23 cellular contexts compared by ENCODE assay signal in genomic region chr10:88557659-88558058, GRCh38. TPM values are rescaled to one million over a fixed set of nuclear protein-coding genes. Genes with fewer than 3 reads are reported as not detected.
DNase-seq lines count a peak whose midpoint lies in the region; ATAC-seq and TF ChIP-seq lines count a peak whose summit lies in the region.
"Had no signal": no experiment of that assay in that cellular context is flagged by ENCODE, and none has a peak within 500 bp of the region (broad histone marks: within the 10 kb centered on the region; RNA-seq: fewer than 3 reads in every experiment).

No MANE protein-coding gene starts in this region.

- H3K27ac ChIP-seq in osteoblast (ENCODE audit: low read depth, low read length) (peak overlapping the region; percentile 76), Peyer's patch (no peak overlapping the region), aorta (ENCODE audit: low read depth in 1 of 2, low read length in 2 of 2) (no peak overlapping the region)
- H3K27ac ChIP-seq: right atrium auricular region, testis had no signal

- H3K27me3 ChIP-seq in osteoblast (ENCODE audit: insufficient read depth, low read length) = no peaks in the 10 kb centered on the region
- H3K27me3 ChIP-seq in Peyer's patch = no peaks in the 10 kb centered on the region
- H3K27me3 ChIP-seq in aorta (ENCODE audit: control insufficient read depth in 1 of 2, insufficient read depth in 2 of 2, low read length in 1 of 2) = no peaks in the 10 kb centered on the region
- H3K27me3 ChIP-seq: right atrium auricular region, testis had no signal

- intact Hi-C loops in aorta (cut with DNase I) = loop anchor here in 1 of 2 donors (5.0 to 10.0 kb wide), 2 partner anchors 393 to 710 kb away; no protein-coding TSS in a partner anchor

- no peak for TF ChIP-seq RAD21 in Ishikawa (IDR thresholded peaks at IDR 0.05; ENCODE audit: low read depth)

- H3K9me3 ChIP-seq in osteoblast (ENCODE audit: low read depth, low read length) (no peaks in the 10 kb centered on the region), Peyer's patch (no peaks in the 10 kb centered on the region), aorta (ENCODE audit: control insufficient read depth, low read length) (no peaks in the 10 kb centered on the region)
- H3K9me3 ChIP-seq: right atrium auricular region, testis had no signal

- H3K79me2 ChIP-seq in osteoblast (ENCODE audit: insufficient read depth, low read length) = no peaks in the 10 kb centered on the region

- DNase-seq in EH (ENCODE audit: low read depth) = peak; percentile 60
- peak; percentile 57 to 63 for DNase-seq in cardiac fibroblast (ENCODE audit: low read depth in 2 of 2)
- DNase-seq in osteoblast (ENCODE audit: insufficient read length, low spot score, missing footprints) = peak; percentile 42
- no peak for DNase-seq in NOMO-1 treated with DMSO at 0.1 percent for 48 hours (lab: John Stamatoyannopoulos, UW; ENCODE audit: unreplicated experiment)
- no peak for DNase-seq in Peyer's patch
- no peak for DNase-seq in aorta
- DNase-seq: activated CD4-positive, alpha-beta T cell treated with anti-CD3 and anti-CD28 coated beads for 36 hours; activated CD8-positive, alpha-beta memory T cell treated with anti-CD3 and anti-CD28 coated beads, Interleukin-2, amount 50 U/mL, for 4 hours; activated gamma-delta T cell treated with Interleukin-2 at 50 U/mL for 16 hours; C1 segment of cervical spinal cord; effector memory CD8-positive, alpha-beta T cell; immature natural killer cell; NCI-H1048; NK-92 treated with Interleukin-12 subunit alpha and Interleukin-12 subunit beta, amount 100 ng/mL, for 24 hours; SIG-M5; stimulated activated CD4-positive, alpha-beta T cell treated with anti-CD3 and anti-CD28 coated beads, Interleukin-2, amount 100 ng/mL, for 48 hours; stimulated activated CD8-positive, alpha-beta memory T cell treated with anti-CD3 and anti-CD28 coated beads, Interleukin-4, amount 100 ng/mL, for 48 hours; T-helper 9 cell; testis had no signal

- H3K4me3 ChIP-seq in cardiac fibroblast (replicated peaks in 1 of 2; ENCODE audit: low read depth in 2 of 2, low read length in 2 of 2) (no peak overlapping the region), osteoblast (ENCODE audit: insufficient read depth, low read length) (no peak overlapping the region), Peyer's patch (no peak overlapping the region), aorta (ENCODE audit: low read length in 2 of 2) (no peak overlapping the region)
- H3K4me3 ChIP-seq: right atrium auricular region, testis had no signal

- no peak for TF ChIP-seq EP300 in Ishikawa (IDR thresholded peaks at IDR 0.05; ENCODE audit: borderline replicate concordance)

- no peak for TF ChIP-seq POLR2A in Peyer's patch (IDR thresholded peaks at IDR 0.05)

- 72 to 76% methylated on average over 2 of the region's 2 CpGs for WGBS in aorta, 2 donors

- ATAC-seq in HG03045 (IDR thresholded peaks at IDR 0.05; ENCODE audit: unreplicated experiment) (no peak), aorta (ENCODE audit: low FRiP score) (no peak)
- ATAC-seq: activated CD4-positive, alpha-beta T cell treated with anti-CD3 and anti-CD28 coated beads for 36 hours; effector memory CD8-positive, alpha-beta T cell had no signal

- H3K4me1 ChIP-seq in osteoblast (ENCODE audit: insufficient read depth, low read length) = peaks cover 24% of the 10 kb centered on the region
- no peaks in the 10 kb centered on the region for H3K4me1 ChIP-seq in Peyer's patch
- peaks cover 0 to 2% of the 10 kb centered on the region in 2 donors for H3K4me1 ChIP-seq in aorta (ENCODE audit: control insufficient read depth in 1 of 2, insufficient read depth in 2 of 2, low read length in 2 of 2)
- H3K4me1 ChIP-seq: right atrium auricular region, testis had no signal

- no peaks in the 10 kb centered on the region for H4K20me1 ChIP-seq in osteoblast (ENCODE audit: insufficient read depth, low read length)

- H3K36me3 ChIP-seq in osteoblast (ENCODE audit: insufficient read depth, low read length) = no peaks in the 10 kb centered on the region
- no peaks in the 10 kb centered on the region for H3K36me3 ChIP-seq in Peyer's patch
- H3K36me3 ChIP-seq in aorta (ENCODE audit: control insufficient read depth in 1 of 2, insufficient read depth in 2 of 2, low read length in 1 of 2) = no peaks in the 10 kb centered on the region
- H3K36me3 ChIP-seq: right atrium auricular region had no signal

- peak overlapping the region; percentile 15 for H2AFZ ChIP-seq in osteoblast (ENCODE audit: low read length)

- H3K4me2 ChIP-seq in osteoblast (ENCODE audit: insufficient read depth, low read length) = peak overlapping the region; percentile 33

- TF ChIP-seq CTCF in cardiac fibroblast (IDR thresholded peaks at IDR 0.05; ENCODE audit: low read depth, low read length) (no peak), osteoblast (IDR thresholded peaks at IDR 0.05; ENCODE audit: extremely low read depth, low read depth, low read length) (no peak), Peyer's patch (IDR thresholded peaks at IDR 0.05) (no peak)

TF ChIP-seq in Ishikawa, 13 proteins besides CTCF, POLR2A, EP300 and RAD21:
- TF ChIP-seq NFIC (IDR thresholded peaks at IDR 0.05) (no peak), CEBPB (IDR thresholded peaks at IDR 0.05) (peak; percentile 68)

RNA-seq across cellular contexts. Expression of gene RNLS, which starts 25.5 kb away (rescaled TPM):
- 22.4 and 23.0 TPM in 2 replicates for total RNA-seq in osteoblast
- total RNA-seq in Peyer's patch = 10 to 100 TPM in 3 of 4 donors, 1 to 10 TPM in 1; 4.1 to 29.6 (median 22.6) TPM
- 1 to 10 TPM; 6.1 to 9.4 TPM for total RNA-seq in aorta
- 1 to 10 TPM; 9.6 to 9.7 TPM for polyA plus RNA-seq in aorta

RNA-seq across cellular contexts. Expression of gene LIPJ, which starts 28.9 kb away (rescaled TPM):
- total RNA-seq in osteoblast = under 0.01 TPM in 2 replicates
- total RNA-seq in Peyer's patch = not detected
- under 1 TPM in 1 of 2 donors, not detected in 1; 0.87 TPM for total RNA-seq in aorta
- not detected for polyA plus RNA-seq in aorta
- total RNA-seq: activated CD4-positive, alpha-beta T cell treated with anti-CD3 and anti-CD28 coated beads for 36 hours; H1 had no signal
- polyA plus RNA-seq: H1 had no signal

Comparison
In these comparisons a context has a peak if more than half of its experiments do, and no peak if none do; other contexts are left out.
1. DNase-seq: peak in EH (single experiment), cardiac fibroblast (2 of 2) and osteoblast (single experiment); none in NOMO-1 treated with DMSO at 0.1 percent for 48 hours (single experiment), Peyer's patch (0 of 3) and aorta (0 of 2).